8 cellular contexts compared by ENCODE assay signal in genomic region chrX:30652527-30653414, GRCh38. TPM values are rescaled to one million over a fixed set of nuclear protein-coding genes. Genes with fewer than 3 reads are reported as not detected.
DNase-seq lines count a peak whose midpoint lies in the region; ATAC-seq and TF ChIP-seq lines count a peak whose summit lies in the region.

No MANE protein-coding gene starts in this region.

- ATAC-seq in GM19397 (IDR thresholded peaks at IDR 0.05; ENCODE audit: unreplicated experiment) (peak; percentile 87), HG03558 (IDR thresholded peaks at IDR 0.05; ENCODE audit: extremely low read depth, unreplicated experiment) (peak; percentile 69)

- DNase-seq in CD1c-positive myeloid dendritic cell (ENCODE audit: extremely low spot score) (peak; percentile 93), NCI-H748 treated with DMSO at 0.1 percent for 48 hours (lab: John Stamatoyannopoulos, UW) (peak; percentile 70), dermis microvascular lymphatic vessel endothelial cell (ENCODE audit: low read depth in 2 of 2) (peak; percentile 73 to 92), lower leg skin (ENCODE audit: low spot score in 2 of 2) (peak; percentile 88 to 98)
- peak; percentile 82 to 83 for DNase-seq in activated CD4-positive, alpha-beta T cell treated with anti-CD3 and anti-CD28 coated beads, Interleukin-2, amount 50 U/mL, for 4 hours
- peak; percentile 90 for DNase-seq in stimulated activated CD4-positive, alpha-beta T cell treated with anti-CD3 and anti-CD28 coated beads, Interleukin-4, amount 100 ng/mL, for 24 hours

- WGBS in lower leg skin, 2 donors, result 3 to 33% methylated on average over 15 to 60 of the region's 65 CpGs

- intact Hi-C loops in lower leg skin (cut with DNase I; ENCODE audit: low total_unique reads), result no loop called here

- no peak for TF ChIP-seq POLR2A in lower leg skin (IDR thresholded peaks at IDR 0.05)

- no peak for TF ChIP-seq CTCF in lower leg skin (IDR thresholded peaks at IDR 0.05)

- H3K4me3 ChIP-seq in lower leg skin (ENCODE audit: low read depth, poor library complexity, severe bottlenecking), result peak overlapping the region; percentile 32

RNA-seq across cellular contexts. Expression of gene GK, which starts 0.5 kb away (rescaled TPM):
- 3.9 and 4.5 TPM in 2 replicates for total RNA-seq in dermis microvascular lymphatic vessel endothelial cell
- 10 to 100 TPM in 1 of 4 donors, 1 to 10 TPM in 3; 2.8 to 10.6 (median 6.4) TPM for total RNA-seq in lower leg skin

Comparison
In these comparisons a context has a peak if more than half of its experiments do, and no peak if none do; other contexts are left out.
1. Peak in every context shown above with its lines: DNase-seq, ATAC-seq and H3K4me3 ChIP-seq.